Comparison of ENCODE assay signal across 21 cellular contexts in genomic region chr1:34477632-34478141, GRCh38.
"Had no signal": no experiment of that assay in that cellular context is flagged by ENCODE, and none has a peak within 500 bp of the region (broad histone marks: within the 10 kb centered on the region; RNA-seq: fewer than 3 reads in every experiment).

No MANE protein-coding gene starts in this region.

- ATAC-seq: effector memory CD8-positive, alpha-beta T cell; left ventricle myocardium superior; lower lobe of right lung; natural killer cell; psoas muscle; right cardiac atrium; stimulated activated effector memory CD8-positive, alpha-beta T cell treated with anti-CD3 and anti-CD28 coated beads, Interleukin-12 subunit alpha, Interleukin-12 subunit beta, amount 100 ng/mL, for 72 hours had no signal

- H3K4me3 ChIP-seq: lower lobe of right lung, ovary, psoas muscle, sigmoid colon, stomach, thyroid gland, vagina had no signal

- H3K27ac ChIP-seq: lower lobe of right lung, ovary, psoas muscle, sigmoid colon, stomach, thyroid gland, vagina had no signal

- H3K4me1 Mint-ChIP-seq: natural killer cell; stimulated activated effector memory CD8-positive, alpha-beta T cell treated with anti-CD3 and anti-CD28 coated beads, Interleukin-12 subunit alpha, Interleukin-12 subunit beta, amount 100 ng/mL, for 72 hours had no signal

- H3K9me3 ChIP-seq: lower lobe of right lung, ovary, psoas muscle, sigmoid colon, thyroid gland, vagina had no signal

- H3K4me1 ChIP-seq: lower lobe of right lung, psoas muscle, sigmoid colon, stomach, thyroid gland, vagina had no signal

- H3K4me3 Mint-ChIP-seq: effector memory CD8-positive, alpha-beta T cell; natural killer cell; stimulated activated effector memory CD8-positive, alpha-beta T cell treated with anti-CD3 and anti-CD28 coated beads, Interleukin-12 subunit alpha, Interleukin-12 subunit beta, amount 100 ng/mL, for 72 hours had no signal

- FAIRE-seq: frontal cortex, keratinocyte had no signal

- H3K9me3 Mint-ChIP-seq: effector memory CD8-positive, alpha-beta T cell; natural killer cell; stimulated activated effector memory CD8-positive, alpha-beta T cell treated with anti-CD3 and anti-CD28 coated beads, Interleukin-12 subunit alpha, Interleukin-12 subunit beta, amount 100 ng/mL, for 72 hours had no signal

- H3K27ac Mint-ChIP-seq: effector memory CD8-positive, alpha-beta T cell; natural killer cell; stimulated activated effector memory CD8-positive, alpha-beta T cell treated with anti-CD3 and anti-CD28 coated beads, Interleukin-12 subunit alpha, Interleukin-12 subunit beta, amount 100 ng/mL, for 72 hours had no signal

- H3K36me3 Mint-ChIP-seq: natural killer cell; stimulated activated effector memory CD8-positive, alpha-beta T cell treated with anti-CD3 and anti-CD28 coated beads, Interleukin-12 subunit alpha, Interleukin-12 subunit beta, amount 100 ng/mL, for 72 hours had no signal

- DNase-seq: effector memory CD8-positive, alpha-beta T cell; hypothalamus; left ventricle myocardium superior; lower lobe of right lung; natural killer cell; occipital lobe; ovary; posterior cingulate gyrus; psoas muscle; right cardiac atrium; sigmoid colon; stimulated activated CD4-positive, alpha-beta T cell treated with anti-CD3 and anti-CD28 coated beads, Interleukin-2, amount 100 ng/mL, for 24 hours; stimulated activated CD4-positive, alpha-beta T cell treated with anti-CD3 and anti-CD28 coated beads, Interleukin-4, amount 100 ng/mL, for 24 hours; stimulated activated naive CD4-positive, alpha-beta T cell treated with Interleukin-2 at 50 U/mL for 16 hours; stomach; thyroid gland; trophoblast cell had no signal

- H3K36me3 ChIP-seq: lower lobe of right lung, ovary, sigmoid colon, stomach, thyroid gland, vagina had no signal

- H3K27me3 ChIP-seq: ovary, thyroid gland, vagina had no signal
